In the genomic region with DNA sequence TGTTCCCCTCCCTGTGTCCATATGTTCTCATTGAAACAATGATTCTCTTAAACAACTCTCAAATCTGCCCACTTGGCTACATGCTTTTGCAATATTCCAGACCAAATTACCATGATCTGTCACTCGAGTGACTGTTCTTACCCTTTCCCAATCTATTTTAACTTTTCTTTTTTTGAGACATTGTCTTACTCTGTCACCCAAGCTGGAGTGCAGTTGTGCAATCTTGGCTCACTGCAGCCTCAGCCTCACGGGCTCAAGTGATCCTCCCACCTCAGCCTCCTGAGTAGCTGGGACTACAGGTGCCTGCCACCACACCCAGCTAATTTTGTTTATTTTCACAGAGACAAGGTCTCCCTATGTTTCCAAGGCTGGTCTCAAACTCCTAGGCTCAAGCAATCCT, we compare ENCODE assay signal across 25 cellular contexts. TPM values are rescaled to one million over a fixed set of nuclear protein-coding genes. Genes with fewer than 3 reads are reported as not detected.
"Had no signal": no experiment of that assay in that cellular context is flagged by ENCODE, and none has a peak within 500 bp of the region (broad histone marks: within the 10 kb centered on the region; RNA-seq: fewer than 3 reads in every experiment).

No MANE protein-coding gene starts in this region.

- DNase-seq: effector CD8-positive, alpha-beta T cell; endodermal cell; foreskin keratinocyte; heart left ventricle; kidney; mesenchymal stem cell; mucosa of descending colon; naive B cell; sigmoid colon; stimulated activated CD4-positive, alpha-beta T cell treated with anti-CD3 and anti-CD28 coated beads, Interleukin-2, amount 100 ng/mL, for 24 hours; stimulated activated CD4-positive, alpha-beta T cell treated with anti-CD3 and anti-CD28 coated beads, Interleukin-4, amount 100 ng/mL, for 4 hours; stimulated activated naive CD8-positive, alpha-beta T cell treated with anti-CD3 and anti-CD28 coated beads, Interleukin-15, Interleukin-2, amounts not matched to agents 100 U/mL and 50 U/mL, for 24 hours; testis; tibial artery had no signal

- H2AFZ ChIP-seq: hepatocyte, neural progenitor cell, parathyroid adenoma had no signal

- H3K9me3 ChIP-seq: gastroesophageal sphincter, heart left ventricle, mucosa of descending colon, prostate gland, right atrium auricular region, sigmoid colon, testis, tibial artery had no signal

- FAIRE-seq: kidney had no signal

- H3K79me2 ChIP-seq: hepatocyte had no signal

- H3K4me1 ChIP-seq: parathyroid adenoma had no signal

- ATAC-seq: esophagus mucosa; foreskin keratinocyte; gastroesophageal sphincter; heart left ventricle; left lobe of liver; mucosa of descending colon; stimulated activated memory B cell treated with anti-CD40 and anti-IgM and Interleukin-4, amounts not matched to agents 10 μg/mL and 1 μg/mL and 100 μg/mL, for 72 hours; stimulated activated naive CD8-positive, alpha-beta T cell treated with anti-CD3 and anti-CD28 coated beads, Interleukin-15, Interleukin-2, amounts not matched to agents 100 U/mL and 50 U/mL, for 24 hours had no signal

- H3K9ac ChIP-seq: neural progenitor cell, parathyroid adenoma had no signal

- H3K27ac ChIP-seq: epithelial cell of prostate, foreskin keratinocyte, gastroesophageal sphincter, hepatocyte, neural progenitor cell, parathyroid adenoma, prostate gland, right atrium auricular region, testis had no signal

- H3K4me3 ChIP-seq: gastroesophageal sphincter, heart left ventricle, hepatocyte, mucosa of descending colon, neural progenitor cell, prostate gland, right atrium auricular region, sigmoid colon, testis, tibial artery had no signal

- H3K27me3 ChIP-seq: foreskin keratinocyte, gastroesophageal sphincter, heart left ventricle, hepatocyte, neural progenitor cell, right atrium auricular region, sigmoid colon, testis, tibial artery had no signal

- H3K36me3 ChIP-seq: neural progenitor cell, prostate gland had no signal

- H3K4me2 ChIP-seq: hepatocyte, neural progenitor cell had no signal

RNA-seq across cellular contexts. Expression of a gene that starts 58.8 kb away (rescaled TPM):
- total RNA-seq: lung microvascular endothelial cell had no signal
